ENCODE assay signal across 18 cellular contexts in genomic region chr17:17208013-17208412, GRCh38. TPM values are rescaled to one million over a fixed set of nuclear protein-coding genes. Genes with fewer than 3 reads are reported as not detected.
A peak's percentile ranks its signal among the peaks of the same experiment; 100 is the strongest.
DNase-seq lines count a peak whose midpoint lies in the region; ATAC-seq, FAIRE-seq and TF ChIP-seq lines count a peak whose summit lies in the region.
"Had no signal": no experiment of that assay in that cellular context is flagged by ENCODE, and none has a peak within 500 bp of the region (broad histone marks: within the 10 kb centered on the region; RNA-seq: fewer than 3 reads in every experiment).

No MANE protein-coding gene starts in this region.

- H3K27ac ChIP-seq in 22Rv1, result peak overlapping the region; percentile 81
- H3K27ac ChIP-seq in gastrocnemius medialis, result peak overlapping the region; percentile 92 to 97 (median 96)
- H3K27ac ChIP-seq: PC-9, SJSA1 had no signal

- peaks cover 0 to 5% of the 10 kb centered on the region in 2 donors for H3K36me3 ChIP-seq in gastrocnemius medialis

- H3K4me3 ChIP-seq in gastrocnemius medialis, result no peak overlapping the region
- H3K4me3 ChIP-seq: PC-9, SJSA1 had no signal

- H3K36me3 Mint-ChIP-seq in IgD-negative memory B cell, result no peaks in the 10 kb centered on the region
- peaks cover 24% of the 10 kb centered on the region for H3K36me3 Mint-ChIP-seq in effector memory CD8-positive, alpha-beta T cell (ENCODE audit: insufficient read depth)
- peaks cover 6% of the 10 kb centered on the region for H3K36me3 Mint-ChIP-seq in activated CD8-positive, alpha-beta memory T cell treated with anti-CD3 and anti-CD28 coated beads, Interleukin-2, amount 10 ng/mL, durations not matched to agents 7 days and 5 days

- no peaks in the 10 kb centered on the region for H3K9me3 ChIP-seq in gastrocnemius medialis
- H3K9me3 ChIP-seq: BE2C, SJSA1 had no signal

- intact Hi-C loops in gastrocnemius medialis (cut with DNase I; ENCODE audit: low total_unique reads), result no loop called here

- ATAC-seq in effector memory CD8-positive, alpha-beta T cell (replicated peaks), result peak; percentile 21
- ATAC-seq in gastrocnemius medialis, result no peak
- no peak for ATAC-seq in activated CD8-positive, alpha-beta memory T cell treated with anti-CD3 and anti-CD28 coated beads, Interleukin-2, amount 10 ng/mL, durations not matched to agents 7 days and 5 days

- H3K9me3 Mint-ChIP-seq in IgD-negative memory B cell, result no peaks in the 10 kb centered on the region
- H3K9me3 Mint-ChIP-seq in effector memory CD8-positive, alpha-beta T cell, result no peaks in the 10 kb centered on the region
- H3K9me3 Mint-ChIP-seq in activated CD8-positive, alpha-beta memory T cell treated with anti-CD3 and anti-CD28 coated beads, Interleukin-2, amount 10 ng/mL, durations not matched to agents 7 days and 5 days (ENCODE audit: low read depth), result no peaks in the 10 kb centered on the region

- TF ChIP-seq POLR2A in gastrocnemius medialis (IDR thresholded peaks at IDR 0.05), result no peak

- H3K27ac Mint-ChIP-seq in IgD-negative memory B cell, result peak overlapping the region in 2 of 3 donors; percentile 53 to 97
- no peak overlapping the region for H3K27ac Mint-ChIP-seq in effector memory CD8-positive, alpha-beta T cell
- H3K27ac Mint-ChIP-seq in activated CD8-positive, alpha-beta memory T cell treated with anti-CD3 and anti-CD28 coated beads, Interleukin-2, amount 10 ng/mL, durations not matched to agents 7 days and 5 days, result no peak overlapping the region

- peaks cover 12 to 25% of the 10 kb centered on the region in 2 donors for H3K4me1 ChIP-seq in gastrocnemius medialis
- H3K4me1 ChIP-seq: BE2C had no signal

- H3K27me3 ChIP-seq in gastrocnemius medialis, result no peaks in the 10 kb centered on the region
- H3K27me3 ChIP-seq: BE2C, SJSA1 had no signal

- in situ Hi-C loops in gastrocnemius medialis (cut with MboI; ENCODE audit: low sequenced_read_pairs in 4 of 4), result no loop called here

- peak overlapping the region in 2 of 4 donors; percentile 19 to 47 for H3K4me3 Mint-ChIP-seq in IgD-negative memory B cell
- no peak overlapping the region for H3K4me3 Mint-ChIP-seq in effector memory CD8-positive, alpha-beta T cell
- H3K4me3 Mint-ChIP-seq in activated CD8-positive, alpha-beta memory T cell treated with anti-CD3 and anti-CD28 coated beads, Interleukin-2, amount 10 ng/mL, durations not matched to agents 7 days and 5 days, result no peak overlapping the region

- H3K27me3 Mint-ChIP-seq in IgD-negative memory B cell, result no peaks in the 10 kb centered on the region
- H3K27me3 Mint-ChIP-seq in effector memory CD8-positive, alpha-beta T cell, result no peaks in the 10 kb centered on the region
- no peaks in the 10 kb centered on the region for H3K27me3 Mint-ChIP-seq in activated CD8-positive, alpha-beta memory T cell treated with anti-CD3 and anti-CD28 coated beads, Interleukin-2, amount 10 ng/mL, durations not matched to agents 7 days and 5 days

- CTCF ChIA-PET in activated CD8-positive, alpha-beta memory T cell treated with anti-CD3 and anti-CD28 coated beads, Interleukin-2, amount 10 ng/mL, durations not matched to agents 7 days and 5 days (lab: Charles Lee), result interaction anchor here (1.1 to 1.2 kb wide), 3 partner anchors 28 to 72 kb away, joined by 3 to 4 read pairs (median 3); no protein-coding TSS in a partner anchor

- FAIRE-seq in RCC 7860 (lab: Jason Lieb, UNC), result no peak
- FAIRE-seq: A204.1, H54 had no signal

- peaks cover 0 to 14% (median 14%) of the 10 kb centered on the region in 3 donors for H3K4me1 Mint-ChIP-seq in IgD-negative memory B cell
- H3K4me1 Mint-ChIP-seq in effector memory CD8-positive, alpha-beta T cell (ENCODE audit: low read depth in 2 of 2), result peaks cover 22 to 28% of the 10 kb centered on the region in 2 donors
- peaks cover 37% of the 10 kb centered on the region for H3K4me1 Mint-ChIP-seq in activated CD8-positive, alpha-beta memory T cell treated with anti-CD3 and anti-CD28 coated beads, Interleukin-2, amount 10 ng/mL, durations not matched to agents 7 days and 5 days

- no peak for TF ChIP-seq CTCF in 22Rv1 (IDR thresholded peaks at IDR 0.05)
- no peak for TF ChIP-seq CTCF in gastrocnemius medialis (IDR thresholded peaks at IDR 0.05 in 4 of 5, conservative IDR thresholded peaks at IDR 0.05 in 1 of 5)

- no peak for DNase-seq in effector memory CD8-positive, alpha-beta T cell
- DNase-seq in gastrocnemius medialis (no peak), RCC 7860 (ENCODE audit: low spot score) (no peak), kidney tubule cell (ENCODE audit: low spot score) (no peak), NCI-H2081 (lab: John Stamatoyannopoulos, UW) (no peak)
- no peak for DNase-seq in activated CD8-positive, alpha-beta memory T cell treated with anti-CD3 and anti-CD28 coated beads, Interleukin-2, amount 10 ng/mL, durations not matched to agents 7 days and 5 days
- DNase-seq: BE2C, DND-41, KG1, NCI-H1694 treated with DMSO at 0.1 percent for 48 hours, NCI-H2107, NCI-H510A treated with DMSO at 0.1 percent for 48 hours, PC-9 had no signal

RNA-seq across cellular contexts. Expression of gene PLD6, which starts 1.9 kb away (rescaled TPM):
- polyA plus RNA-seq in IgD-negative memory B cell, result 5.8 TPM
- total RNA-seq in gastrocnemius medialis, result 1 to 10 TPM; 1.9 to 5.1 (median 2.7) TPM
- total RNA-seq in activated CD8-positive, alpha-beta memory T cell treated with anti-CD3 and anti-CD28 coated beads, Interleukin-2, amount 10 ng/mL, durations not matched to agents 7 days and 5 days, result 10 to 100 TPM in 1 of 2 experiments, 1 to 10 TPM in 1; 5.2 to 12.5 TPM

RNA-seq across cellular contexts. Expression of gene FLCN, which starts 29.0 kb away (rescaled TPM):
- 2.4 TPM for polyA plus RNA-seq in IgD-negative memory B cell
- total RNA-seq in gastrocnemius medialis, result 10 to 100 TPM; 31.7 to 62.0 (median 39.2) TPM
- total RNA-seq in activated CD8-positive, alpha-beta memory T cell treated with anti-CD3 and anti-CD28 coated beads, Interleukin-2, amount 10 ng/mL, durations not matched to agents 7 days and 5 days, result 10 to 100 TPM; 36.2 to 47.7 TPM

Comparison
In these comparisons a context has a peak if more than half of its experiments do, and no peak if none do; other contexts are left out.
1. H3K27ac Mint-ChIP-seq: peak in IgD-negative memory B cell (2 of 3); none in effector memory CD8-positive, alpha-beta T cell (0 of 2) and activated CD8-positive, alpha-beta memory T cell treated with anti-CD3 and anti-CD28 coated beads, Interleukin-2, amount 10 ng/mL, durations not matched to agents 7 days and 5 days (single experiment).